In genomic region chr3:72289708-72290104, GRCh38 we compare ENCODE assay signal across 12 cellular contexts.
DNase-seq lines count a peak whose midpoint lies in the region; ATAC-seq lines count a peak whose summit lies in the region.
"Had no signal": no experiment of that assay in that cellular context is flagged by ENCODE, and none has a peak within 500 bp of the region (broad histone marks: within the 10 kb centered on the region; RNA-seq: fewer than 3 reads in every experiment).

No MANE protein-coding gene starts in this region.

- CTCF ChIA-PET in activated CD4-positive, alpha-beta T cell treated with anti-CD3 and anti-CD28 coated beads, Interleukin-2, amount 10 ng/mL, durations not matched to agents 7 days and 5 days (lab: Charles Lee), result interaction anchor here (0.6 to 1.4 kb wide), 4 partner anchors 18 to 414 kb away, joined by 3 to 4 read pairs (median 3); no protein-coding TSS in a partner anchor

- H3K27me3 Mint-ChIP-seq in activated naive CD4-positive, alpha-beta T cell treated with anti-CD3 and anti-CD28 coated beads, Interleukin-2, amount 50 U/mL, for 24 hours, result peaks cover 2% of the 10 kb centered on the region
- H3K27me3 Mint-ChIP-seq in immature natural killer cell (ENCODE audit: low read depth in 3 of 3), result peaks cover 5 to 16% (median 7%) of the 10 kb centered on the region in 3 donors
- H3K27me3 Mint-ChIP-seq in activated CD4-positive, alpha-beta T cell treated with anti-CD3 and anti-CD28 coated beads, Interleukin-2, amount 10 ng/mL, durations not matched to agents 7 days and 5 days, result peaks cover 10% of the 10 kb centered on the region

- peak overlapping the region; percentile 15 for H3K27ac Mint-ChIP-seq in activated naive CD4-positive, alpha-beta T cell treated with anti-CD3 and anti-CD28 coated beads, Interleukin-2, amount 50 U/mL, for 24 hours
- no peak overlapping the region for H3K27ac Mint-ChIP-seq in activated naive CD4-positive, alpha-beta T cell treated with anti-CD3 and anti-CD28 coated beads, Interleukin-2, amount 50 U/mL, for 72 hours
- H3K27ac Mint-ChIP-seq in immature natural killer cell, result no peak overlapping the region
- H3K27ac Mint-ChIP-seq in activated CD4-positive, alpha-beta T cell treated with anti-CD3 and anti-CD28 coated beads, Interleukin-2, amount 10 ng/mL, durations not matched to agents 7 days and 5 days, result no peak overlapping the region

- no peaks in the 10 kb centered on the region for H3K9me3 Mint-ChIP-seq in activated naive CD4-positive, alpha-beta T cell treated with anti-CD3 and anti-CD28 coated beads, Interleukin-2, amount 50 U/mL, for 24 hours
- no peaks in the 10 kb centered on the region for H3K9me3 Mint-ChIP-seq in activated naive CD4-positive, alpha-beta T cell treated with anti-CD3 and anti-CD28 coated beads, Interleukin-2, amount 50 U/mL, for 72 hours
- no peaks in the 10 kb centered on the region for H3K9me3 Mint-ChIP-seq in immature natural killer cell
- no peaks in the 10 kb centered on the region for H3K9me3 Mint-ChIP-seq in activated CD4-positive, alpha-beta T cell treated with anti-CD3 and anti-CD28 coated beads, Interleukin-2, amount 10 ng/mL, durations not matched to agents 7 days and 5 days

- H3K36me3 Mint-ChIP-seq in activated naive CD4-positive, alpha-beta T cell treated with anti-CD3 and anti-CD28 coated beads, Interleukin-2, amount 50 U/mL, for 24 hours, result no peaks in the 10 kb centered on the region
- H3K36me3 Mint-ChIP-seq in activated naive CD4-positive, alpha-beta T cell treated with anti-CD3 and anti-CD28 coated beads, Interleukin-2, amount 50 U/mL, for 72 hours, result no peaks in the 10 kb centered on the region
- H3K36me3 Mint-ChIP-seq in immature natural killer cell, result no peaks in the 10 kb centered on the region
- H3K36me3 Mint-ChIP-seq in activated CD4-positive, alpha-beta T cell treated with anti-CD3 and anti-CD28 coated beads, Interleukin-2, amount 10 ng/mL, durations not matched to agents 7 days and 5 days (ENCODE audit: low read depth), result no peaks in the 10 kb centered on the region

- DNase-seq in activated naive CD4-positive, alpha-beta T cell treated with anti-CD3 and anti-CD28 coated beads, Interleukin-2, amount 50 U/mL, for 72 hours (ENCODE audit: low spot score in 2 of 2), result no peak
- peak; percentile 75 for DNase-seq in OCI-M1 (lab: John Stamatoyannopoulos, UW)
- no peak for DNase-seq in immature natural killer cell
- DNase-seq in substantia nigra (lab: John Stamatoyannopoulos, UW), result no peak
- no peak for DNase-seq in occipital lobe (lab: John Stamatoyannopoulos, UW)
- DNase-seq in activated CD4-positive, alpha-beta T cell treated with anti-CD3 and anti-CD28 coated beads, Interleukin-2, amount 10 ng/mL, durations not matched to agents 7 days and 5 days, result no peak
- DNase-seq: NCI-H446 treated with DMSO at 0.1 percent for 48 hours had no signal

- POLR2A ChIA-PET in activated CD4-positive, alpha-beta T cell treated with anti-CD3 and anti-CD28 coated beads, Interleukin-2, amount 10 ng/mL, durations not matched to agents 7 days and 5 days (lab: Charles Lee), result no interaction called here

- peak overlapping the region; percentile 80 for H3K27ac ChIP-seq in substantia nigra (ENCODE audit: low read depth, low read length, poor library complexity, severe bottlenecking)
- H3K27ac ChIP-seq: A549, HL-60, upper lobe of right lung had no signal

- peak overlapping the region; percentile 81 for H3K4me3 Mint-ChIP-seq in activated naive CD4-positive, alpha-beta T cell treated with anti-CD3 and anti-CD28 coated beads, Interleukin-2, amount 50 U/mL, for 24 hours
- H3K4me3 Mint-ChIP-seq in immature natural killer cell, result peak overlapping the region; percentile 17 to 86 (median 80)
- no peak overlapping the region for H3K4me3 Mint-ChIP-seq in activated CD4-positive, alpha-beta T cell treated with anti-CD3 and anti-CD28 coated beads, Interleukin-2, amount 10 ng/mL, durations not matched to agents 7 days and 5 days

- no peak for ATAC-seq in activated naive CD4-positive, alpha-beta T cell treated with anti-CD3 and anti-CD28 coated beads, Interleukin-2, amount 50 U/mL, for 72 hours
- ATAC-seq in HG02852 (IDR thresholded peaks at IDR 0.05; ENCODE audit: unreplicated experiment), result no peak
- ATAC-seq: A549 had no signal

- H3K4me1 Mint-ChIP-seq in activated naive CD4-positive, alpha-beta T cell treated with anti-CD3 and anti-CD28 coated beads, Interleukin-2, amount 50 U/mL, for 24 hours, result peaks cover 17% of the 10 kb centered on the region
- H3K4me1 Mint-ChIP-seq in immature natural killer cell, result peaks cover 13 to 16% of the 10 kb centered on the region in 2 donors
- H3K4me1 Mint-ChIP-seq in activated CD4-positive, alpha-beta T cell treated with anti-CD3 and anti-CD28 coated beads, Interleukin-2, amount 10 ng/mL, durations not matched to agents 7 days and 5 days, result peaks cover 12% of the 10 kb centered on the region
